In the genomic region with DNA sequence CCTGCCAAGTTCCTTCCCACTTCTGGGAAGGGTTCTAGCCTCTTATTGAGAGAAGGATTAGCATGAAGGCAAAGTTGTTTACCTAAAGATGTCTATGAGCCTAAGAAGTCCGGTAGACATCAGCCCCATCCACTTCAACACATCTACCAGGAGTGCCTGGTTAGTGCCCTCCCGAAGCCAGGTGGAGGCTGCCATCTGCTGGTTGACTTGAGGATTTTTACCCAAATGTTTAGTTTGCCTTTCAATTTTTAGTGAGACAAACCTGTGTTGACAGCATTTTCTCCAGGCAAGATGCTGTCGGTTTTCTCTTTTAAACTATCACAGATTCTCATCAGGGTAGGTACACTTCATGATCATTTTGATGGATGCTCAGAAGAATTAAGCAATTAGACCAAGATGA, we compare ENCODE assay signal across 8 cellular contexts.
DNase-seq lines count a peak whose midpoint lies in the region; ATAC-seq and TF ChIP-seq lines count a peak whose summit lies in the region.

No MANE protein-coding gene starts in this region.

- DNase-seq in NCI-H774 (lab: John Stamatoyannopoulos, UW) = peak; percentile 73
- DNase-seq in activated CD4-positive, alpha-beta T cell treated with anti-CD3 and anti-CD28 coated beads, Interleukin-2, amount 50 U/mL, for 48 hours = peak; percentile 79 to 85
- peak; percentile 70 for DNase-seq in effector CD4-positive, alpha-beta T cell
- peak; percentile 77 to 81 for DNase-seq in lung microvascular endothelial cell (ENCODE audit: low read depth in 2 of 2)
- peak; percentile 47 for DNase-seq in stimulated activated CD8-positive, alpha-beta memory T cell treated with anti-CD3 and anti-CD28 coated beads, Interleukin-12 subunit alpha, Interleukin-12 subunit beta, amount 100 ng/mL, for 4 hours (ENCODE audit: low read depth)
- no peak for DNase-seq in GOT3 (lab: John Stamatoyannopoulos, UW)

- peak; percentile 63 for TF ChIP-seq CTCF in GM12875 (IDR thresholded peaks at IDR 0.05; ENCODE audit: borderline replicate concordance, insufficient read depth, low read depth, low read length)

- H3K4me3 ChIP-seq in GM12875 (ENCODE audit: low read depth, low read length) = no peak overlapping the region

- ATAC-seq in HG03460 (IDR thresholded peaks at IDR 0.05; ENCODE audit: unreplicated experiment) = peak; percentile 70
